Comparison of ENCODE assay signal across 13 cellular contexts in the genomic region with DNA sequence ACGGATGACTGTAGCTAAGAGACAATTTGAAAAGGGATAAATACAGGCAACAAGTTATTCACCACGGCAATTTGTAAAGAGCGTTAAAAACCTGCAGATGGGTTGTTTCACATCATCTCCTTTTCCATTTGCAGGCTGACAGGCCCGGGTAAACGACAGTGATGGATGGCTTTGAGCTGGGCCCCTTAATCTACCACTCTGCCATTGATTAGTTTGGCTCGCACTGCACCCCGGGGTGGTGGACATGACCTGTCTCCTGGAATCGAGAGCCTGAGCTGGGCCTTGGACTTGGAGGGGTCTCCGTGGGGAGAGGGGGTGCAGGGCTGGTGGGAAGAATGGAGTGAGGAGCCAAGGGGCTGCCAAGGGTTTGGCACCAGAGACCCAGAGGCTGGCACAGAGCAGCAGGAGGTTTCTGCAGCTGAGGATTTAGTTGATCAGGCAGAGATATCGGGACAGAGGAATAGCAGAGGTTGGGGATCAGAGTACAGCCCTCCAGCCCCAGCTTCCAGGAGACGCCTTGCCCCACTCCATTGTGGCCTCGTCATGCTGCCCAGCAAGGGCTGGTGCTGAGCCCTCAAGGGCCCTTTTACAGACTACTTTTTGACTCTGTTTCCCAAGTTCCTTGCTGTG.
"Had no signal": no experiment of that assay in that cellular context is flagged by ENCODE, and none has a peak within 500 bp of the region (broad histone marks: within the 10 kb centered on the region; RNA-seq: fewer than 3 reads in every experiment).

No MANE protein-coding gene starts in this region.

- H3K4me3 Mint-ChIP-seq: activated naive CD4-positive, alpha-beta T cell treated with anti-CD3 and anti-CD28 coated beads, Interleukin-2, amount 10 ng/mL, durations not matched to agents 7 days and 5 days; effector memory CD8-positive, alpha-beta T cell; mesothelial cell of epicardium; stimulated activated memory B cell treated with anti-CD40 and anti-IgM and Interleukin-4, amounts not matched to agents 10 μg/mL and 1 μg/mL and 100 μg/mL, for 72 hours had no signal

- H3K9ac ChIP-seq: parathyroid adenoma had no signal

- H3K36me3 Mint-ChIP-seq: activated naive CD4-positive, alpha-beta T cell treated with anti-CD3 and anti-CD28 coated beads, Interleukin-2, amount 10 ng/mL, durations not matched to agents 7 days and 5 days; mesothelial cell of epicardium; stimulated activated memory B cell treated with anti-CD40 and anti-IgM and Interleukin-4, amounts not matched to agents 10 μg/mL and 1 μg/mL and 100 μg/mL, for 72 hours had no signal

- ATAC-seq: effector memory CD8-positive, alpha-beta T cell; stimulated activated memory B cell treated with anti-CD40 and anti-IgM and Interleukin-4, amounts not matched to agents 10 μg/mL and 1 μg/mL and 100 μg/mL, for 72 hours had no signal

- H2AFZ ChIP-seq: parathyroid adenoma had no signal

- H3K4me3 ChIP-seq: lung had no signal

- H3K4me1 Mint-ChIP-seq: activated naive CD4-positive, alpha-beta T cell treated with anti-CD3 and anti-CD28 coated beads, Interleukin-2, amount 10 ng/mL, durations not matched to agents 7 days and 5 days; stimulated activated memory B cell treated with anti-CD40 and anti-IgM and Interleukin-4, amounts not matched to agents 10 μg/mL and 1 μg/mL and 100 μg/mL, for 72 hours had no signal

- H3K27ac ChIP-seq: epithelial cell of prostate, parathyroid adenoma had no signal

- DNase-seq: activated CD4-positive, alpha-beta T cell treated with anti-CD3 and anti-CD28 coated beads, Interleukin-2, amount 50 U/mL, for 48 hours; activated naive CD4-positive, alpha-beta T cell treated with anti-CD3 and anti-CD28 coated beads, Interleukin-2, amount 10 ng/mL, durations not matched to agents 7 days and 5 days; activated T-cell treated with anti-CD3 and anti-CD28 coated beads, Interleukin-2, amount 50 U/mL, for 1 hour; dermis blood vessel endothelial cell; effector memory CD8-positive, alpha-beta T cell; foreskin melanocyte; stimulated activated CD4-positive, alpha-beta T cell treated with anti-CD3 and anti-CD28 coated beads, Interleukin-2, amount 100 ng/mL, for 48 hours had no signal

- H3K4me1 ChIP-seq: parathyroid adenoma had no signal

- H3K27ac Mint-ChIP-seq: activated naive CD4-positive, alpha-beta T cell treated with anti-CD3 and anti-CD28 coated beads, Interleukin-2, amount 10 ng/mL, durations not matched to agents 7 days and 5 days; activated T-helper 2 cell treated with anti-CD3 and anti-CD28 coated beads, Interferon-gamma antibody, Interleukin-2, Interleukin-4, amounts not matched to agents 10 μg/mL and 5 μg/mL and 100 μg/mL, durations not matched to agents 14 hours and 24 hours and 36 hours; effector memory CD8-positive, alpha-beta T cell; mesothelial cell of epicardium; stimulated activated memory B cell treated with anti-CD40 and anti-IgM and Interleukin-4, amounts not matched to agents 10 μg/mL and 1 μg/mL and 100 μg/mL, for 72 hours had no signal

- H3K9me3 Mint-ChIP-seq: activated naive CD4-positive, alpha-beta T cell treated with anti-CD3 and anti-CD28 coated beads, Interleukin-2, amount 10 ng/mL, durations not matched to agents 7 days and 5 days; activated T-helper 2 cell treated with anti-CD3 and anti-CD28 coated beads, Interferon-gamma antibody, Interleukin-2, Interleukin-4, amounts not matched to agents 10 μg/mL and 5 μg/mL and 100 μg/mL, durations not matched to agents 14 hours and 24 hours and 36 hours; effector memory CD8-positive, alpha-beta T cell had no signal

- H3K79me2 ChIP-seq: parathyroid adenoma had no signal
